1 cellular context compared by ENCODE assay signal in the genomic region with DNA sequence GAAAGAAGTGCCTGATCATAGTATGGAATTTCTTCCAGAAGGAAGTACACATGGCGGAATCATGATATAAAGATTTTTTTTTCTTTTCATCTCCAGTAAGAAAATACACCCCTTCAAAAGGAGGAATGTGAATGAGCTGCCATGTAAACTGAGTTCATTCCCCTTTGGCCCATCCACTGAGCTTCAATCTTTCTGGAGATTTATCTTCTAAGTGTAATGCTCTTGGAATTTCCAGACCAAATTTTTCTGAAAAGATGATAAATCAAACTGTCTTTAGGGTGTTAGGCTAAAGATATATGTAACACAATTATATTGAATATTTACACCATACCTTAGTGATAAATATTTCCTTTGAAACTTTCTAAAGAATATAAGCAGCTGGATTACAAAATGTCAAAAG.
TF ChIP-seq lines count a peak whose summit lies in the region.

No MANE protein-coding gene starts in this region.

TF ChIP-seq in IMR-90, 13 proteins besides CTCF, POLR2A, EP300 and RAD21:
- TF ChIP-seq BHLHE40 (IDR thresholded peaks at IDR 0.05; ENCODE audit: low read depth, low read length) (no peak), NFE2L2 (IDR thresholded peaks at IDR 0.05; ENCODE audit: low read depth, low read length) (no peak), CEBPB (IDR thresholded peaks at IDR 0.05; ENCODE audit: low read depth, low read length) (no peak), MXI1 (IDR thresholded peaks at IDR 0.05; ENCODE audit: borderline replicate concordance, low read depth, low read length) (no peak), ELK1 (IDR thresholded peaks at IDR 0.05; ENCODE audit: borderline replicate concordance, low read depth, low read length) (no peak), RCOR1 (IDR thresholded peaks at IDR 0.05; ENCODE audit: insufficient replicate concordance, low read length) (no peak)
- TF ChIP-seq, protein P1, sequence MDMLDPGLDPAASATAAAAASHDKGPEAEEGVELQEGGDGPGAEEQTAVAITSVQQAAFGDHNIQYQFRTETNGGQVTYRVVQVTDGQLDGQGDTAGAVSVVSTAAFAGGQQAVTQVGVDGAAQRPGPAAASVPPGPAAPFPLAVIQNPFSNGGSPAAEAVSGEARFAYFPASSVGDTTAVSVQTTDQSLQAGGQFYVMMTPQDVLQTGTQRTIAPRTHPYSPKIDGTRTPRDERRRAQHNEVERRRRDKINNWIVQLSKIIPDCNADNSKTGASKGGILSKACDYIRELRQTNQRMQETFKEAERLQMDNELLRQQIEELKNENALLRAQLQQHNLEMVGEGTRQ (IDR thresholded peaks at IDR 0.05; ENCODE audit: low read depth, low read length): no peak
TF ChIP-seq in IMR-90: peak in this region for 0.
